ENCODE assay signal across 17 cellular contexts in genomic region chr3:143090486-143090885, GRCh38. TPM values are rescaled to one million over a fixed set of nuclear protein-coding genes. Genes with fewer than 3 reads are reported as not detected.
A peak's percentile ranks its signal among the peaks of the same experiment; 100 is the strongest.
DNase-seq lines count a peak whose midpoint lies in the region; ATAC-seq and TF ChIP-seq lines count a peak whose summit lies in the region.
"Had no signal": no experiment of that assay in that cellular context is flagged by ENCODE, and none has a peak within 500 bp of the region (broad histone marks: within the 10 kb centered on the region; RNA-seq: fewer than 3 reads in every experiment).

No MANE protein-coding gene starts in this region.

- POLR2A ChIA-PET in RWPE1 (lab: Yijun Ruan, JAX; ENCODE audit: low non-redundant PET), result no interaction called here

- intact Hi-C loops in heart left ventricle (cut with DNase I), result no loop called here
- intact Hi-C loops in cardiac septum (cut with DNase I), result no loop called here
- intact Hi-C loops in left ventricle myocardium inferior (cut with micrococcal nuclease), result no loop called here
- intact Hi-C loops in stomach (cut with DNase I; ENCODE audit: low total_unique reads), result no loop called here

- H3K4me3 Mint-ChIP-seq in T-helper 17 cell, result no peak overlapping the region
- H3K4me3 Mint-ChIP-seq: activated B cell treated with CpG ODN at 0.5 μM for 24 hours, H9, neural crest cell, T-cell had no signal

- TF ChIP-seq CTCF in heart left ventricle (IDR thresholded peaks at IDR 0.05), result no peak
- TF ChIP-seq CTCF in left ventricle myocardium inferior (IDR thresholded peaks at IDR 0.05; ENCODE audit: borderline replicate concordance), result no peak
- no peak for TF ChIP-seq CTCF in stomach (IDR thresholded peaks at IDR 0.05)
- TF ChIP-seq CTCF in RWPE1 (conservative IDR thresholded peaks at IDR 0.05; ENCODE audit: low read depth), result no peak

- H3K27ac Mint-ChIP-seq in T-helper 17 cell, result no peak overlapping the region
- H3K27ac Mint-ChIP-seq: activated B cell treated with CpG ODN at 0.5 μM for 24 hours, T-cell had no signal

- peaks cover 3% of the 10 kb centered on the region for H3K4me1 Mint-ChIP-seq in T-helper 17 cell
- H3K4me1 Mint-ChIP-seq: activated B cell treated with CpG ODN at 0.5 μM for 24 hours, neural crest cell had no signal

- TF ChIP-seq EP300 in stomach (IDR thresholded peaks at IDR 0.05), result no peak

- H3K27me3 Mint-ChIP-seq in T-helper 17 cell, result peaks cover 12% of the 10 kb centered on the region
- H3K27me3 Mint-ChIP-seq: activated B cell treated with CpG ODN at 0.5 μM for 24 hours had no signal

- WGBS in heart left ventricle, 4 donors, result 34 to 49% (median 39%) methylated on average over 5 of the region's 5 CpGs
- 36 to 56% (median 52%) methylated on average over 5 of the region's 5 CpGs for WGBS in stomach, 5 donors

- H3K27me3 ChIP-seq in heart left ventricle, result no peaks in the 10 kb centered on the region
- H3K27me3 ChIP-seq in left ventricle myocardium inferior (ENCODE audit: low read depth), result no peaks in the 10 kb centered on the region
- H3K27me3 ChIP-seq in stomach, result no peaks in the 10 kb centered on the region
- H3K27me3 ChIP-seq: body of pancreas had no signal

- no peak overlapping the region for H3K27ac ChIP-seq in heart left ventricle
- H3K27ac ChIP-seq in left ventricle myocardium inferior (replicated peaks), result no peak overlapping the region
- H3K27ac ChIP-seq in stomach, result no peak overlapping the region
- H3K27ac ChIP-seq in RWPE1, result no peak overlapping the region
- H3K27ac ChIP-seq: body of pancreas, KMS-11 had no signal

- H3K4me1 ChIP-seq in heart left ventricle (no peaks in the 10 kb centered on the region), left ventricle myocardium inferior (peaks cover 6% of the 10 kb centered on the region), stomach (no peaks in the 10 kb centered on the region)
- H3K4me1 ChIP-seq: body of pancreas had no signal

- peak in 1 of 5 donors; percentile 51 for DNase-seq in heart left ventricle
- no peak for DNase-seq in cardiac septum (ENCODE audit: low spot score)
- DNase-seq in NCI-H446 (lab: John Stamatoyannopoulos, UW), result peak; percentile 52 to 90
- DNase-seq in left ventricle myocardium inferior, result peak; percentile 25
- DNase-seq in stomach, result peak; percentile 29
- no peak for DNase-seq in T-helper 17 cell
- no peak for DNase-seq in RWPE1 (ENCODE audit: low spot score)
- DNase-seq: activated B cell treated with CpG ODN at 0.5 μM for 24 hours; activated naive CD4-positive, alpha-beta T cell; H9; NCI-H2081 treated with DMSO at 0.1 percent for 48 hours; T-cell had no signal

- H3K4me3 ChIP-seq in heart left ventricle (no peak overlapping the region), left ventricle myocardium inferior (no peak overlapping the region), stomach (no peak overlapping the region)
- H3K4me3 ChIP-seq: body of pancreas, lung had no signal

- ATAC-seq in heart left ventricle (peak in 3 of 4 donors; percentile 38 to 69 (median 58)), T-helper 17 cell (no peak), HG02610 (IDR thresholded peaks at IDR 0.05; ENCODE audit: unreplicated experiment) (no peak)
- ATAC-seq: body of pancreas, T-cell had no signal

- TF ChIP-seq POLR2A in heart left ventricle (IDR thresholded peaks at IDR 0.05) (no peak), stomach (IDR thresholded peaks at IDR 0.05) (no peak)

- H3K36me3 ChIP-seq in heart left ventricle (no peaks in the 10 kb centered on the region), left ventricle myocardium inferior (no peaks in the 10 kb centered on the region), stomach (no peaks in the 10 kb centered on the region)

- CTCF ChIA-PET in RWPE1 (lab: Yijun Ruan, JAX), result no interaction called here

- no peaks in the 10 kb centered on the region for H3K36me3 Mint-ChIP-seq in T-helper 17 cell (ENCODE audit: low read depth)
- H3K36me3 Mint-ChIP-seq: T-cell had no signal

- no peaks in the 10 kb centered on the region for H3K9me3 ChIP-seq in heart left ventricle
- H3K9me3 ChIP-seq in left ventricle myocardium inferior (replicated peaks), result no peaks in the 10 kb centered on the region
- no peaks in the 10 kb centered on the region for H3K9me3 ChIP-seq in stomach
- H3K9me3 ChIP-seq in T-helper 17 cell (ENCODE audit: control insufficient read depth, low read length, poor library complexity, severe bottlenecking), result no peaks in the 10 kb centered on the region
- H3K9me3 ChIP-seq: body of pancreas had no signal

RNA-seq across cellular contexts. Expression of gene CHST2, which starts 29.1 kb away (rescaled TPM):
- total RNA-seq in heart left ventricle (1 to 10 TPM; 1.3 to 8.7 (median 2.4) TPM), cardiac septum (2.4 TPM), left ventricle myocardium inferior (1.8 TPM), stomach (1 to 10 TPM in 4 of 5 donors, under 1 TPM in 1; 0.89 to 5.7 (median 2.3) TPM), T-helper 17 cell (1 to 10 TPM; 1.8 to 2.2 TPM)
- polyA plus RNA-seq in heart left ventricle (1 to 10 TPM in 1 of 2 donors, under 1 TPM in 1; 0.84 to 2.8 TPM), stomach (1 to 10 TPM in 2 of 3 donors, under 1 TPM in 1; 0.73 to 5.9 (median 4.6) TPM)

Comparison
In these comparisons a context has a peak if more than half of its experiments do, and no peak if none do; other contexts are left out.
1. DNase-seq: peak in NCI-H446 (2 of 2), left ventricle myocardium inferior (single experiment) and stomach (single experiment); none in cardiac septum (single experiment), T-helper 17 cell (0 of 3) and RWPE1 (single experiment).
2. ATAC-seq: peak in heart left ventricle (3 of 4); none in T-helper 17 cell (single experiment) and HG02610 (single experiment).